Comparison of ENCODE assay signal across 18 cellular contexts in the genomic region with DNA sequence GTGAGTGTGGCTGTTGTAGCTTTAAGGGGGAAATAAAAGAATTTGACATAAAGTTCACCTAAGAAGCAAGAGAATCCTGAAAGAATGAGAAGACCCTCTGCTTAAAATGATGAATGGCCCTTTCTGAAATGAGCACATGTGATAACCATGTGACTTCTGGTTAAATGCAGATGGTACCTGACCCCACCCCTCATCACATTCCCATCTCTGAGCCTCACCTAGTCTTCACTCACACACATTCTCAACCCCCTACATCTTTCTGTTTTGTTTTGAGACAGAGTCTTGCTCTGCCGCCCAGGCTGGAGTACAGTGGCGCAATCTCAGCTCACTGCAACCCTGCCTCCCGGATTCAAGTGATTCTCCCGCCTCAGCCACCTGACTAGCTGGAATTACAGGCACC.
"Had no signal": no experiment of that assay in that cellular context is flagged by ENCODE, and none has a peak within 500 bp of the region (broad histone marks: within the 10 kb centered on the region; RNA-seq: fewer than 3 reads in every experiment).

No MANE protein-coding gene starts in this region.

- ATAC-seq: gastroesophageal sphincter, heart left ventricle, left lung had no signal

- H3K9me3 ChIP-seq: esophagus muscularis mucosa, gastroesophageal sphincter, heart left ventricle, left lung, SK-N-SH, thoracic aorta, upper lobe of left lung had no signal

- H3K4me3 Mint-ChIP-seq: activated naive CD4-positive, alpha-beta T cell treated with anti-CD3 and anti-CD28 coated beads, Interleukin-2, amount 10 ng/mL, durations not matched to agents 7 days and 5 days; dendritic cell treated with granulocyte-macrophage colony-stimulating factor and Interleukin-4, amounts not matched to agents 40 ng/mL and 50 ng/mL, for 4 days; mesothelial cell of epicardium; neural crest cell had no signal

- H3K4me1 ChIP-seq: gastroesophageal sphincter, left lung, upper lobe of left lung had no signal

- H3K4me2 ChIP-seq: SK-N-SH had no signal

- H3K4me3 ChIP-seq: cardiac muscle cell, esophagus muscularis mucosa, gastroesophageal sphincter, heart left ventricle, left lung, thoracic aorta, upper lobe of left lung had no signal

- H3K27ac Mint-ChIP-seq: mesothelial cell of epicardium had no signal

- H3K9me3 Mint-ChIP-seq: activated naive CD4-positive, alpha-beta T cell treated with anti-CD3 and anti-CD28 coated beads, Interleukin-2, amount 10 ng/mL, durations not matched to agents 7 days and 5 days; dendritic cell treated with granulocyte-macrophage colony-stimulating factor and Interleukin-4, amounts not matched to agents 40 ng/mL and 50 ng/mL, for 4 days had no signal

- H3K9me2 ChIP-seq: SK-N-SH had no signal

- H3K27me3 Mint-ChIP-seq: activated naive CD4-positive, alpha-beta T cell treated with anti-CD3 and anti-CD28 coated beads, Interleukin-2, amount 10 ng/mL, durations not matched to agents 7 days and 5 days; dendritic cell treated with granulocyte-macrophage colony-stimulating factor and Interleukin-4, amounts not matched to agents 40 ng/mL and 50 ng/mL, for 4 days had no signal

- H3K27ac ChIP-seq: cardiac muscle cell, esophagus muscularis mucosa, gastroesophageal sphincter, heart left ventricle, left lung, thoracic aorta, upper lobe of left lung had no signal

- H3K36me3 ChIP-seq: cardiac muscle cell, thoracic aorta, upper lobe of left lung had no signal

- DNase-seq: activated CD4-positive, CD25-positive, alpha-beta regulatory T cell; activated naive CD4-positive, alpha-beta T cell treated with anti-CD3 and anti-CD28 coated beads, Interleukin-2, amount 10 ng/mL, durations not matched to agents 7 days and 5 days; amygdala; effector CD8-positive, alpha-beta T cell; heart left ventricle; kidney; left lung; retina; SK-N-SH; stimulated activated CD8-positive, alpha-beta memory T cell treated with anti-CD3 and anti-CD28 coated beads, Interleukin-4, amount 100 ng/mL, for 48 hours; upper lobe of left lung had no signal
